Comparison of ENCODE assay signal across 8 cellular contexts in the genomic region with DNA sequence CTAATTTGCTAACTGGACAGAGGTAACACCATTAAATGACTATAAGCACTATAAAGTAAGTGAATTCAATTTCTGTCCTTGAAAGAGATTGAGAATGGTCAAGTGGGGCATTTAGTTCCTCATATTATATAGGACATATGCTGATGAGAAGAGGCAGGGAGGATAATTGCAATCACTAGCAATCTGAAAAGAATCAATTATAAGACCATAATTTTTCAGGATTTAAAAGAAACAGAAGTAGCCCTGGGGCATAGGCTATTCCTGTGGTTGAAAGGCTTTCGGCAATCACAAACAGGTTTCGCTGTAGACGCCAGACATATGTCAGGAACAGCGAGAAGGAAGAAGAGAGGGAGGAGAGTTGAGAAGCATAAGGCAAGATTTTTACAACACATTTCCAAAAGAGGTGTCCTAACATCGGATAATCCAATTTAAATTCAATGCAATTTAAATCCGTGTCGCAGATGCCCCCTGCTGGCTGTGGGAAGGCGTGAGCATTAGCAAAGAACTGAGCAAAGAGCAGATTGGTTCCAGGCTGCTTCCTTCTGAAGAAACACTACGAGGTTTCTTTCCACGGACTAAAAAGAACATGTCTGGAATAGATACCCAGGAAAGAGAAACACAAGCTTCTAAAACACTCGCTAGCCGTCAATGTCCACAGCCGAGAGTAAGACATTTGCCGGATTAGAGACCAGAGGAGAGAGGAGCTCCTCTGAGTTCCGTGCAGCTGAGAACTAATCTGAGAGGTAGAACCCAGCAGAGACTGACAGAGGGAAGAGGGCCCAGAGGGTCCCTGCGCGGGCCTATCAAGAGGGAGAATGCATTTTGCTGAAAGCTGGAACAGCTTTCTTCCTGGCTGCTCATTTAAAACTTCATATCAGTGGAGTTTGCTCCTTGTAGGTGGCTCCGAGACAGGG. TPM values are rescaled to one million over a fixed set of nuclear protein-coding genes. Genes with fewer than 3 reads are reported as not detected.
DNase-seq lines count a peak whose midpoint lies in the region; ATAC-seq, FAIRE-seq and TF ChIP-seq lines count a peak whose summit lies in the region.

No MANE protein-coding gene starts in this region.

- H3K27me3 ChIP-seq in NT2/D1 (ENCODE audit: insufficient read depth, insufficient read length) (no peaks in the 10 kb centered on the region), parathyroid adenoma (ENCODE audit: control insufficient read depth, insufficient read depth, low read length) (no peaks in the 10 kb centered on the region)

- H3K4me3 ChIP-seq in NT2/D1 (ENCODE audit: insufficient read length, low read depth) = no peak overlapping the region
- H3K4me3 ChIP-seq in parathyroid adenoma (ENCODE audit: low read depth, low read length) = no peak overlapping the region

- no peak overlapping the region for H3K4me2 ChIP-seq in parathyroid adenoma (ENCODE audit: low read length)

- H3K36me3 ChIP-seq in NT2/D1 (ENCODE audit: insufficient read depth, insufficient read length, low read length) (no peaks in the 10 kb centered on the region), parathyroid adenoma (ENCODE audit: control insufficient read depth, insufficient read depth, low read length) (no peaks in the 10 kb centered on the region)

- no peak overlapping the region for H3K27ac ChIP-seq in parathyroid adenoma

- H3K4me1 ChIP-seq in NT2/D1 (ENCODE audit: insufficient read depth, insufficient read length) (no peaks in the 10 kb centered on the region), parathyroid adenoma (no peaks in the 10 kb centered on the region)

- H3K36me3 Mint-ChIP-seq in activated T-cell treated with anti-CD3 and anti-CD28 coated beads, Interleukin-2, amount 50 U/mL, for 4 hours (ENCODE audit: insufficient read depth) = no peaks in the 10 kb centered on the region

- peak; percentile 61 for DNase-seq in EL
- DNase-seq in HTR-8/SVneo (ENCODE audit: insufficient read length, low spot score) = peak; percentile 29
- peak; percentile 61 for DNase-seq in NT2/D1 (ENCODE audit: low read depth, low spot score)
- DNase-seq in activated T-cell treated with anti-CD3 and anti-CD28 coated beads, Interleukin-2, amount 50 U/mL, for 4 hours = peak; percentile 10
- peak; percentile 39 for DNase-seq in globus pallidus (ENCODE audit: low spot score)

- H3K9me3 ChIP-seq in NT2/D1 (ENCODE audit: insufficient read depth, low read length) (no peaks in the 10 kb centered on the region), parathyroid adenoma (ENCODE audit: control insufficient read depth, low read length) (no peaks in the 10 kb centered on the region)

- H3K4me3 Mint-ChIP-seq in activated T-cell treated with anti-CD3 and anti-CD28 coated beads, Interleukin-2, amount 50 U/mL, for 4 hours = no peak overlapping the region

- H3K27me3 Mint-ChIP-seq in activated T-cell treated with anti-CD3 and anti-CD28 coated beads, Interleukin-2, amount 50 U/mL, for 4 hours (ENCODE audit: low read depth) = peaks cover 8% of the 10 kb centered on the region

- FAIRE-seq in HTR-8/SVneo (lab: Jason Lieb, UNC) = peak; percentile 38

- no peak overlapping the region for H2AFZ ChIP-seq in parathyroid adenoma

- H3K4me1 Mint-ChIP-seq in activated T-cell treated with anti-CD3 and anti-CD28 coated beads, Interleukin-2, amount 50 U/mL, for 4 hours (ENCODE audit: low read depth) = no peaks in the 10 kb centered on the region

- H3K9ac ChIP-seq in NT2/D1 (ENCODE audit: insufficient read length, low read depth) (no peak overlapping the region), parathyroid adenoma (no peak overlapping the region)

- no peaks in the 10 kb centered on the region for H3K79me2 ChIP-seq in parathyroid adenoma

- no peaks in the 10 kb centered on the region for H3K9me3 Mint-ChIP-seq in activated T-cell treated with anti-CD3 and anti-CD28 coated beads, Interleukin-2, amount 50 U/mL, for 4 hours

- TF ChIP-seq CTCF in parathyroid adenoma (IDR thresholded peaks at IDR 0.05) = peak; percentile 64

- ATAC-seq in activated T-cell treated with anti-CD3 and anti-CD28 coated beads, Interleukin-2, amount 50 U/mL, for 4 hours = no peak
- no peak for ATAC-seq in GM18519 (IDR thresholded peaks at IDR 0.05; ENCODE audit: low FRiP score, unreplicated experiment)
- no peak for ATAC-seq in GM18502 (IDR thresholded peaks at IDR 0.05; ENCODE audit: poor library complexity, unreplicated experiment)

RNA-seq across cellular contexts. Expression of gene RGS5, which starts 27.9 kb away (rescaled TPM):
- 1 to 10 TPM; 1.1 to 3.3 (median 2.5) TPM for total RNA-seq in activated T-cell treated with anti-CD3 and anti-CD28 coated beads, Interleukin-2, amount 50 U/mL, for 4 hours

Comparison
In these comparisons a context has a peak if more than half of its experiments do, and no peak if none do; other contexts are left out.
1. DNase-seq: peak in every context shown above with its lines; median percentile 61 in EL; 61 in NT2/D1; 39 in globus pallidus; 29 in HTR-8/SVneo; 10 in activated T-cell treated with anti-CD3 and anti-CD28 coated beads, Interleukin-2, amount 50 U/mL, for 4 hours.